Comparison of ENCODE assay signal across 1 cellular context in genomic region chr10:4108693-4109092, GRCh38.
TF ChIP-seq lines count a peak whose summit lies in the region.

No MANE protein-coding gene starts in this region.

TF ChIP-seq in WTC11, 78 proteins besides CTCF, POLR2A, EP300 and RAD21 (continued from another document):
- TF ChIP-seq, protein P1, sequence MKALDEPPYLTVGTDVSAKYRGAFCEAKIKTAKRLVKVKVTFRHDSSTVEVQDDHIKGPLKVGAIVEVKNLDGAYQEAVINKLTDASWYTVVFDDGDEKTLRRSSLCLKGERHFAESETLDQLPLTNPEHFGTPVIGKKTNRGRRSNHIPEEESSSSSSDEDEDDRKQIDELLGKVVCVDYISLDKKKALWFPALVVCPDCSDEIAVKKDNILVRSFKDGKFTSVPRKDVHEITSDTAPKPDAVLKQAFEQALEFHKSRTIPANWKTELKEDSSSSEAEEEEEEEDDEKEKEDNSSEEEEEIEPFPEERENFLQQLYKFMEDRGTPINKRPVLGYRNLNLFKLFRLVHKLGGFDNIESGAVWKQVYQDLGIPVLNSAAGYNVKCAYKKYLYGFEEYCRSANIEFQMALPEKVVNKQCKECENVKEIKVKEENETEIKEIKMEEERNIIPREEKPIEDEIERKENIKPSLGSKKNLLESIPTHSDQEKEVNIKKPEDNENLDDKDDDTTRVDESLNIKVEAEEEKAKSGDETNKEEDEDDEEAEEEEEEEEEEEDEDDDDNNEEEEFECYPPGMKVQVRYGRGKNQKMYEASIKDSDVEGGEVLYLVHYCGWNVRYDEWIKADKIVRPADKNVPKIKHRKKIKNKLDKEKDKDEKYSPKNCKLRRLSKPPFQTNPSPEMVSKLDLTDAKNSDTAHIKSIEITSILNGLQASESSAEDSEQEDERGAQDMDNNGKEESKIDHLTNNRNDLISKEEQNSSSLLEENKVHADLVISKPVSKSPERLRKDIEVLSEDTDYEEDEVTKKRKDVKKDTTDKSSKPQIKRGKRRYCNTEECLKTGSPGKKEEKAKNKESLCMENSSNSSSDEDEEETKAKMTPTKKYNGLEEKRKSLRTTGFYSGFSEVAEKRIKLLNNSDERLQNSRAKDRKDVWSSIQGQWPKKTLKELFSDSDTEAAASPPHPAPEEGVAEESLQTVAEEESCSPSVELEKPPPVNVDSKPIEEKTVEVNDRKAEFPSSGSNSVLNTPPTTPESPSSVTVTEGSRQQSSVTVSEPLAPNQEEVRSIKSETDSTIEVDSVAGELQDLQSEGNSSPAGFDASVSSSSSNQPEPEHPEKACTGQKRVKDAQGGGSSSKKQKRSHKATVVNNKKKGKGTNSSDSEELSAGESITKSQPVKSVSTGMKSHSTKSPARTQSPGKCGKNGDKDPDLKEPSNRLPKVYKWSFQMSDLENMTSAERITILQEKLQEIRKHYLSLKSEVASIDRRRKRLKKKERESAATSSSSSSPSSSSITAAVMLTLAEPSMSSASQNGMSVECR (CRISPR knock-in tag; IDR thresholded peaks at IDR 0.05; ENCODE audit: borderline replicate concordance) = no peak
- TF ChIP-seq, protein P2, sequence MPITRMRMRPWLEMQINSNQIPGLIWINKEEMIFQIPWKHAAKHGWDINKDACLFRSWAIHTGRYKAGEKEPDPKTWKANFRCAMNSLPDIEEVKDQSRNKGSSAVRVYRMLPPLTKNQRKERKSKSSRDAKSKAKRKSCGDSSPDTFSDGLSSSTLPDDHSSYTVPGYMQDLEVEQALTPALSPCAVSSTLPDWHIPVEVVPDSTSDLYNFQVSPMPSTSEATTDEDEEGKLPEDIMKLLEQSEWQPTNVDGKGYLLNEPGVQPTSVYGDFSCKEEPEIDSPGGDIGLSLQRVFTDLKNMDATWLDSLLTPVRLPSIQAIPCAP (CRISPR knock-in tag; IDR thresholded peaks at IDR 0.05) = no peak
- TF ChIP-seq ZNF219 (CRISPR knock-in tag; IDR thresholded peaks at IDR 0.05; ENCODE audit: borderline replicate concordance) (no peak), PRRX2 (CRISPR knock-in tag; IDR thresholded peaks at IDR 0.05) (no peak), SMAD3 (CRISPR knock-in tag; IDR thresholded peaks at IDR 0.05; ENCODE audit: borderline replicate concordance) (no peak), FOXK1 (CRISPR knock-in tag; IDR thresholded peaks at IDR 0.05) (no peak)
